In the genomic region with DNA sequence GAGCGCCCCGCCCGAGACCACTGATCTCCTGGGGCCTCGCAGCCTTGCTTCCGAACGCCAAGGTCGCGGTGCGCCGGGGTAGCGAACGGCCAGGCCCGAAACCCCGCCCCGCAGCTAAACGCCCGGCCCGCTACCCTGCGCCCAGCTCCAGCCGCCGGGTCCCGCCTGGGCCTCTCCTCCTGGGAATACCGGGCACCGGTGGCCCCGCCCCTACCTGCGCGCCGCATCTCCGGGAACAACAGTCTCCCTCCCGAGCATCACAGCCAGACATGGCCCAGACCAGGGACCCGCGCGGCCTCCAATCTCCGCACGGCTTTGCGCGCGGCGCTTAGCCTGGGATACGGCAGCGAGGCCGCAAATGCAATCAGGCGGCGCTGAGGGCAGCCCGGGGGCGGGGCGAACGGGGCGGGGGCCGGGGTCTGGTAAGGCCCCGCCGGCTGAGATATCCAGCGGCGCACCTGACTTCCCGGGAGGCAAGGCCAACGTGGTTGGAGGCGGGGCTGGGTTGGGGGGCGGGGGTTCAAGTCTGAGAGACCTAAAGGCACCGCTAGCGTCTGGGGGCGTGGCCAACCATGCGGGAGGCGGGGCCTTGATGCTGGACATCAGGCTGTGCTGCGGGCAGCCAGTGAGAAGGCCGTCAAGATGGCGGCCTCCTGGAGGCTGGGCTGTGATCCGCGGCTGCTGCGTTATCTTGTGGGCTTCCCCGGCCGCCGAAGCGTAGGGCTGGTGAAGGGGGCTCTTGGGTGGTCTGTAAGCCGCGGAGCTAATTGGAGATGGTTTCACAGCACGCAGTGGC, we compare ENCODE assay signal across 1 cellular context.
TF ChIP-seq lines count a peak whose summit lies in the region.

A gene with protein sequence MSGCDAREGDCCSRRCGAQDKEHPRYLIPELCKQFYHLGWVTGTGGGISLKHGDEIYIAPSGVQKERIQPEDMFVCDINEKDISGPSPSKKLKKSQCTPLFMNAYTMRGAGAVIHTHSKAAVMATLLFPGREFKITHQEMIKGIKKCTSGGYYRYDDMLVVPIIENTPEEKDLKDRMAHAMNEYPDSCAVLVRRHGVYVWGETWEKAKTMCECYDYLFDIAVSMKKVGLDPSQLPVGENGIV (minus strand): TSS at position 366 of the 796 bp plus-strand sequence. CDS start 95 bp downstream, at position 271.
TSS of gene PDHX (plus strand) at position 605 of the 796 bp plus-strand sequence. CDS start at position 643, 38 bp downstream.

TF ChIP-seq in HepG2, 621 proteins besides CTCF, POLR2A, EP300 and RAD21 (continued from another document and continues in another):
- peak; percentile 38 for TF ChIP-seq ZNF407 (CRISPR knock-in tag; IDR thresholded peaks at IDR 0.05; ENCODE audit: not compliant biosample characterization)
- TF ChIP-seq, protein P1, sequence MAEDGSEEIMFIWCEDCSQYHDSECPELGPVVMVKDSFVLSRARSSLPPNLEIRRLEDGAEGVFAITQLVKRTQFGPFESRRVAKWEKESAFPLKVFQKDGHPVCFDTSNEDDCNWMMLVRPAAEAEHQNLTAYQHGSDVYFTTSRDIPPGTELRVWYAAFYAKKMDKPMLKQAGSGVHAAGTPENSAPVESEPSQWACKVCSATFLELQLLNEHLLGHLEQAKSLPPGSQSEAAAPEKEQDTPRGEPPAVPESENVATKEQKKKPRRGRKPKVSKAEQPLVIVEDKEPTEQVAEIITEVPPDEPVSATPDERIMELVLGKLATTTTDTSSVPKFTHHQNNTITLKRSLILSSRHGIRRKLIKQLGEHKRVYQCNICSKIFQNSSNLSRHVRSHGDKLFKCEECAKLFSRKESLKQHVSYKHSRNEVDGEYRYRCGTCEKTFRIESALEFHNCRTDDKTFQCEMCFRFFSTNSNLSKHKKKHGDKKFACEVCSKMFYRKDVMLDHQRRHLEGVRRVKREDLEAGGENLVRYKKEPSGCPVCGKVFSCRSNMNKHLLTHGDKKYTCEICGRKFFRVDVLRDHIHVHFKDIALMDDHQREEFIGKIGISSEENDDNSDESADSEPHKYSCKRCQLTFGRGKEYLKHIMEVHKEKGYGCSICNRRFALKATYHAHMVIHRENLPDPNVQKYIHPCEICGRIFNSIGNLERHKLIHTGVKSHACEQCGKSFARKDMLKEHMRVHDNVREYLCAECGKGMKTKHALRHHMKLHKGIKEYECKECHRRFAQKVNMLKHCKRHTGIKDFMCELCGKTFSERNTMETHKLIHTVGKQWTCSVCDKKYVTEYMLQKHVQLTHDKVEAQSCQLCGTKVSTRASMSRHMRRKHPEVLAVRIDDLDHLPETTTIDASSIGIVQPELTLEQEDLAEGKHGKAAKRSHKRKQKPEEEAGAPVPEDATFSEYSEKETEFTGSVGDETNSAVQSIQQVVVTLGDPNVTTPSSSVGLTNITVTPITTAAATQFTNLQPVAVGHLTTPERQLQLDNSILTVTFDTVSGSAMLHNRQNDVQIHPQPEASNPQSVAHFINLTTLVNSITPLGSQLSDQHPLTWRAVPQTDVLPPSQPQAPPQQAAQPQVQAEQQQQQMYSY (CRISPR knock-in tag; IDR thresholded peaks at IDR 0.05) = no peak
- no peak for TF ChIP-seq SIX1 (CRISPR knock-in tag; IDR thresholded peaks at IDR 0.05; ENCODE audit: borderline replicate concordance)
- TF ChIP-seq ZNF703 (CRISPR knock-in tag; IDR thresholded peaks at IDR 0.05; ENCODE audit: borderline replicate concordance) = no peak; the same call in 1 of the 2 replicates
- no peak; the same call in 1 of the 2 replicates for TF ChIP-seq TSC22D2 (CRISPR knock-in tag; IDR thresholded peaks at IDR 0.05; ENCODE audit: borderline replicate concordance)
- peak; percentile 82; the same call in 1 of the 2 replicates for TF ChIP-seq KLF6 (CRISPR knock-in tag; IDR thresholded peaks at IDR 0.05)
- TF ChIP-seq ZNF451 (CRISPR knock-in tag; IDR thresholded peaks at IDR 0.05) = no peak
- no peak for TF ChIP-seq HNRNPH1 (optimal IDR thresholded peaks at IDR 0.05; ENCODE audit: low read depth, low read length)
- TF ChIP-seq ZNF816 (CRISPR knock-in tag; IDR thresholded peaks at IDR 0.05; ENCODE audit: borderline replicate concordance) = peak; percentile 41; the same call in 1 of the 2 replicates
- 0 out of 2 replicates have a peak, but pooled peaks have one; percentile 42 for TF ChIP-seq ZNF605 (CRISPR knock-in tag; IDR thresholded peaks at IDR 0.05)
- no peak; the same call in 1 of the 2 replicates for TF ChIP-seq SIX4 (CRISPR knock-in tag; IDR thresholded peaks at IDR 0.05)
- no peak for TF ChIP-seq ZNF879 (CRISPR knock-in tag; IDR thresholded peaks at IDR 0.05)
- no peak for TF ChIP-seq NFIC (IDR thresholded peaks at IDR 0.05; ENCODE audit: low read length)
- no peak; the same call in 1 of the 2 replicates for TF ChIP-seq AHR (CRISPR knock-in tag; IDR thresholded peaks at IDR 0.05)
- peak; percentile 90 for TF ChIP-seq KMT2B (CRISPR knock-in tag; IDR thresholded peaks at IDR 0.05)
- peak; percentile 84 for TF ChIP-seq ATF6 (CRISPR knock-in tag; conservative IDR thresholded peaks at IDR 0.05)
- no peak for TF ChIP-seq DPF2 (CRISPR knock-in tag; IDR thresholded peaks at IDR 0.05; ENCODE audit: borderline replicate concordance, low read depth)
- no peak for TF ChIP-seq ZNF432 (CRISPR knock-in tag; IDR thresholded peaks at IDR 0.05; ENCODE audit: borderline replicate concordance)
- TF ChIP-seq ASH2L (IDR thresholded peaks at IDR 0.05; ENCODE audit: insufficient read length, low read depth, low read length) = peak; percentile 82
- TF ChIP-seq TAF1 (CRISPR knock-in tag; IDR thresholded peaks at IDR 0.05) = peak; percentile 63
- TF ChIP-seq RXRB (CRISPR knock-in tag; IDR thresholded peaks at IDR 0.05; ENCODE audit: borderline replicate concordance) = peak; percentile 30; the same call in 1 of the 2 replicates
- no peak for TF ChIP-seq MED8 (CRISPR knock-in tag; IDR thresholded peaks at IDR 0.05; ENCODE audit: insufficient replicate concordance)
- TF ChIP-seq, protein P2, sequence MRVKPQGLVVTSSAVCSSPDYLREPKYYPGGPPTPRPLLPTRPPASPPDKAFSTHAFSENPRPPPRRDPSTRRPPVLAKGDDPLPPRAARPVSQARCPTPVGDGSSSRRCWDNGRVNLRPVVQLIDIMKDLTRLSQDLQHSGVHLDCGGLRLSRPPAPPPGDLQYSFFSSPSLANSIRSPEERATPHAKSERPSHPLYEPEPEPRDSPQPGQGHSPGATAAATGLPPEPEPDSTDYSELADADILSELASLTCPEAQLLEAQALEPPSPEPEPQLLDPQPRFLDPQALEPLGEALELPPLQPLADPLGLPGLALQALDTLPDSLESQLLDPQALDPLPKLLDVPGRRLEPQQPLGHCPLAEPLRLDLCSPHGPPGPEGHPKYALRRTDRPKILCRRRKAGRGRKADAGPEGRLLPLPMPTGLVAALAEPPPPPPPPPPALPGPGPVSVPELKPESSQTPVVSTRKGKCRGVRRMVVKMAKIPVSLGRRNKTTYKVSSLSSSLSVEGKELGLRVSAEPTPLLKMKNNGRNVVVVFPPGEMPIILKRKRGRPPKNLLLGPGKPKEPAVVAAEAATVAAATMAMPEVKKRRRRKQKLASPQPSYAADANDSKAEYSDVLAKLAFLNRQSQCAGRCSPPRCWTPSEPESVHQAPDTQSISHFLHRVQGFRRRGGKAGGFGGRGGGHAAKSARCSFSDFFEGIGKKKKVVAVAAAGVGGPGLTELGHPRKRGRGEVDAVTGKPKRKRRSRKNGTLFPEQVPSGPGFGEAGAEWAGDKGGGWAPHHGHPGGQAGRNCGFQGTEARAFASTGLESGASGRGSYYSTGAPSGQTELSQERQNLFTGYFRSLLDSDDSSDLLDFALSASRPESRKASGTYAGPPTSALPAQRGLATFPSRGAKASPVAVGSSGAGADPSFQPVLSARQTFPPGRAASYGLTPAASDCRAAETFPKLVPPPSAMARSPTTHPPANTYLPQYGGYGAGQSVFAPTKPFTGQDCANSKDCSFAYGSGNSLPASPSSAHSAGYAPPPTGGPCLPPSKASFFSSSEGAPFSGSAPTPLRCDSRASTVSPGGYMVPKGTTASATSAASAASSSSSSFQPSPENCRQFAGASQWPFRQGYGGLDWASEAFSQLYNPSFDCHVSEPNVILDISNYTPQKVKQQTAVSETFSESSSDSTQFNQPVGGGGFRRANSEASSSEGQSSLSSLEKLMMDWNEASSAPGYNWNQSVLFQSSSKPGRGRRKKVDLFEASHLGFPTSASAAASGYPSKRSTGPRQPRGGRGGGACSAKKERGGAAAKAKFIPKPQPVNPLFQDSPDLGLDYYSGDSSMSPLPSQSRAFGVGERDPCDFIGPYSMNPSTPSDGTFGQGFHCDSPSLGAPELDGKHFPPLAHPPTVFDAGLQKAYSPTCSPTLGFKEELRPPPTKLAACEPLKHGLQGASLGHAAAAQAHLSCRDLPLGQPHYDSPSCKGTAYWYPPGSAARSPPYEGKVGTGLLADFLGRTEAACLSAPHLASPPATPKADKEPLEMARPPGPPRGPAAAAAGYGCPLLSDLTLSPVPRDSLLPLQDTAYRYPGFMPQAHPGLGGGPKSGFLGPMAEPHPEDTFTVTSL (CRISPR knock-in tag; IDR thresholded peaks at IDR 0.05; ENCODE audit: borderline replicate concordance) = no peak
- TF ChIP-seq HNRNPK (IDR thresholded peaks at IDR 0.05; ENCODE audit: low read depth, low read length, poor library complexity, severe bottlenecking) = peak; percentile 39
- TF ChIP-seq, protein P3, sequence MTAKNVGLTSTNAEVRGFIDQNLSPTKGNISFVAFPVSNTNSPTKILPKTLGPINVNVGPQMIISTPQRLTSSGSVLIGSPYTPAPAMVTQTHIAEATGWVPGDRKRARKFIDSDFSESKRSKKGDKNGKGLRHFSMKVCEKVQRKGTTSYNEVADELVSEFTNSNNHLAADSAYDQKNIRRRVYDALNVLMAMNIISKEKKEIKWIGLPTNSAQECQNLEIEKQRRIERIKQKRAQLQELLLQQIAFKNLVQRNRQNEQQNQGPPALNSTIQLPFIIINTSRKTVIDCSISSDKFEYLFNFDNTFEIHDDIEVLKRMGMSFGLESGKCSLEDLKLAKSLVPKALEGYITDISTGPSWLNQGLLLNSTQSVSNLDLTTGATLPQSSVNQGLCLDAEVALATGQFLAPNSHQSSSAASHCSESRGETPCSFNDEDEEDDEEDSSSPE (CRISPR knock-in tag; IDR thresholded peaks at IDR 0.05) = peak; percentile 87
- TF ChIP-seq SP4 (CRISPR knock-in tag; IDR thresholded peaks at IDR 0.05) = peak; percentile 92
